In the genomic region with DNA sequence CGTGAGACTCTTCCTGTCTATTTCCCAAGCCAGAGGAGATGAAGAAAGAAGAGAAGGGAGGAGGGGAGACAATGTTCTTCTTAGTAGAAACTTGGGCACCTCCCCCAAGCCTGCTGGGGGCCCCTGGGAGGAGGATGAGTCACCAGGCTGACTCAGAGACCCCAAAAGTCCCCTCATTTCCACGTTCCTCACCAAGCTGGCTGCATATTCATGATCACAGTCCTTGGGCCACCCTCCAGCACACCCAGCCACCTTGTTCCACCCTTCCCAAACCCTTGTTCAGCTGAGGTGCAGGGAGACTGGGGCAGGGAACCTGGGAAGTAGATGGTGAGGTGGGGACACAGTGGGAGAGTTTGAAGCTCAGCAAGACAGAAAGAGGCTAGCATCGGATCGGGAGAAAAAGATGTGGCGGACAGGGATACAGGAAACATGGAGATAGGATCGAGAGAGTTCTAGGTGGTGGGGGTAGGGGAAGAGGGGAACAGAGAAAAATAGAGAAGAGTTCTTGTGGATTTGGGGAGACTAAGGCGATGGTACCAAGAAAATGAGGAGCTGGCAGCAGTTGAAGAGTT, we compare ENCODE assay signal across 8 cellular contexts. TPM values are rescaled to one million over a fixed set of nuclear protein-coding genes. Genes with fewer than 3 reads are reported as not detected.
DNase-seq lines count a peak whose midpoint lies in the region; ATAC-seq and TF ChIP-seq lines count a peak whose summit lies in the region.

No MANE protein-coding gene starts in this region.

- no peak overlapping the region for H4K8ac ChIP-seq in H9 (replicated peaks; ENCODE audit: insufficient read length, low read depth, low read length)

- peak overlapping the region; percentile 15 for H2AFZ ChIP-seq in H9 (ENCODE audit: low read length)

- no peak overlapping the region for H2BK12ac ChIP-seq in H9 (ENCODE audit: insufficient read length, low read depth, low read length)

- H3K4me1 Mint-ChIP-seq in H9 (peaks cover 15 to 17% of the 10 kb centered on the region in 2 experiments), neural crest cell (peaks cover 37% of the 10 kb centered on the region)

- H3K56ac ChIP-seq in H9 (ENCODE audit: insufficient read length, low read depth, low read length): no peak overlapping the region

- H3K23me2 ChIP-seq in H9 (ENCODE audit: insufficient read length, low read depth, low read length, poor library complexity, severe bottlenecking): peaks cover 18% of the 10 kb centered on the region

- H3K4me2 ChIP-seq in H9 (ENCODE audit: insufficient read depth, insufficient read length, low read length): peak overlapping the region; percentile 84

- H2BK15ac ChIP-seq in H9 (ENCODE audit: low read depth, low read length): no peak overlapping the region

- H3K4me3 Mint-ChIP-seq in H9 (peak overlapping the region; percentile 88 to 97), neural crest cell (peak overlapping the region; percentile 98)

- H2AK5ac ChIP-seq in H9 (ENCODE audit: insufficient read length, low read length): no peak overlapping the region

- no peak overlapping the region for H4K91ac ChIP-seq in H9 (ENCODE audit: insufficient read length, low read depth, low read length)

- ATAC-seq in HG03442 (IDR thresholded peaks at IDR 0.05; ENCODE audit: unreplicated experiment) (no peak), HG03139 (IDR thresholded peaks at IDR 0.05; ENCODE audit: unreplicated experiment) (no peak)

- TF ChIP-seq CTCF in H9 (conservative IDR thresholded peaks at IDR 0.05) (no peak), WI38 (IDR thresholded peaks at IDR 0.05; ENCODE audit: low read depth, low read length) (no peak), neural crest cell (conservative IDR thresholded peaks at IDR 0.05) (no peak)

- no peak overlapping the region for H2BK5ac ChIP-seq in H9 (ENCODE audit: insufficient read length, low read length)

- H3K4me3 ChIP-seq in WI38 (ENCODE audit: low read depth, low read length): peak overlapping the region; percentile 66
- peak overlapping the region; percentile 56 to 67 for H3K4me3 ChIP-seq in esophagus (ENCODE audit: low read depth in 1 of 2, low read length in 2 of 2)

- H3K14ac ChIP-seq in H9 (ENCODE audit: insufficient read depth, low read length): peak overlapping the region; percentile 23

- H3K9me3 ChIP-seq in H9 (ENCODE audit: control insufficient read depth, low read depth, low read length): no peaks in the 10 kb centered on the region
- H3K9me3 ChIP-seq in esophagus (ENCODE audit: control insufficient read depth in 2 of 2, insufficient read depth in 1 of 2, low read depth in 1 of 2, low read length in 1 of 2): no peaks in the 10 kb centered on the region

- no peak overlapping the region for H3T11ph ChIP-seq in H9 (ENCODE audit: low read length)

- no peak overlapping the region for H4K5ac ChIP-seq in H9 (ENCODE audit: insufficient read length, low read depth, low read length)

- H3K79me2 ChIP-seq in H9 (ENCODE audit: insufficient read depth, low read length): peaks cover 1% of the 10 kb centered on the region; the same call in 1 of the 2 replicates

- peak overlapping the region; percentile 23 to 97 (median 97); a peak in 6 of 7 replicates for H3K27ac Mint-ChIP-seq in H9
- peak overlapping the region; percentile 91 for H3K27ac Mint-ChIP-seq in neural crest cell (ENCODE audit: unreplicated experiment)

- H3K36me3 Mint-ChIP-seq in H9 (ENCODE audit: insufficient read depth in 1 of 3, low read depth in 3 of 3) (peaks cover 13 to 35% (median 27%) of the 10 kb centered on the region in 3 experiments; a peak in 6 of 7 replicates), neural crest cell (ENCODE audit: low read depth) (peaks cover 10% of the 10 kb centered on the region)

- H3K27me3 Mint-ChIP-seq in H9 (ENCODE audit: low read depth) (no peaks in the 10 kb centered on the region), neural crest cell (ENCODE audit: low read depth) (no peaks in the 10 kb centered on the region)

- DNase-seq in H9 (peak; percentile 42), neural crest cell (ENCODE audit: low read depth, low spot score) (no peak), SK-N-DZ (ENCODE audit: low spot score) (no peak), UCSD-AML1 (lab: John Stamatoyannopoulos, UW; ENCODE audit: unreplicated experiment) (no peak)

- no peaks in the 10 kb centered on the region for H4K20me1 ChIP-seq in H9 (ENCODE audit: control insufficient read depth, insufficient read depth, insufficient read length)

- no peak overlapping the region for H3K27ac ChIP-seq in H9 (ENCODE audit: insufficient read length, low read depth, low read length)
- H3K27ac ChIP-seq in esophagus (ENCODE audit: low read depth in 2 of 2, low read length in 1 of 2): peak overlapping the region; percentile 90 to 91

- H3K9me3 Mint-ChIP-seq in H9: no peaks in the 10 kb centered on the region; a peak in 1 of 5 replicates
- peaks cover 2% of the 10 kb centered on the region for H3K9me3 Mint-ChIP-seq in neural crest cell

- peak overlapping the region; percentile 80 for H3K9ac ChIP-seq in H9 (ENCODE audit: extremely low read depth, insufficient read length, low read length)

- peak overlapping the region; percentile 22 for H3K18ac ChIP-seq in H9 (ENCODE audit: insufficient read length, low read depth, low read length)

- no peak overlapping the region for H2BK20ac ChIP-seq in H9 (ENCODE audit: low read depth, low read length, poor library complexity, severe bottlenecking)

- H3K4ac ChIP-seq in H9 (ENCODE audit: low read depth, low read length): no peak overlapping the region

- no CpG with 5 or more reads among the region's 7 CpGs for WGBS in H9 (ENCODE audit: extremely low coverage, insufficient read length, low lambda C conversion rate)
- 12 to 13% methylated on average over 7 of the region's 7 CpGs for WGBS in esophagus, 2 donors

- H3K4me1 ChIP-seq in H9 (ENCODE audit: insufficient read depth, low read length): no peaks in the 10 kb centered on the region
- H3K4me1 ChIP-seq in esophagus (ENCODE audit: control insufficient read depth in 2 of 2, insufficient read depth in 2 of 2, low read length in 1 of 2): no peaks in the 10 kb centered on the region

- no peaks in the 10 kb centered on the region for H3K27me3 ChIP-seq in H9 (ENCODE audit: insufficient read depth, low read length)
- H3K27me3 ChIP-seq in esophagus (ENCODE audit: control insufficient read depth in 1 of 2, insufficient read depth in 2 of 2, low read length in 2 of 2): no peaks in the 10 kb centered on the region

- no peaks in the 10 kb centered on the region for H3K79me1 ChIP-seq in H9 (ENCODE audit: insufficient read depth, low read depth, low read length, poor library complexity, severe bottlenecking)

- H3K36me3 ChIP-seq in esophagus (ENCODE audit: control insufficient read depth in 2 of 2, insufficient read depth in 2 of 2, low read length in 1 of 2): peaks cover 0 to 5% of the 10 kb centered on the region in 2 donors

- no peak overlapping the region for H2BK120ac ChIP-seq in H9 (ENCODE audit: low read depth, low read length, poor library complexity, severe bottlenecking)

- no peak overlapping the region for H3K23ac ChIP-seq in H9 (ENCODE audit: insufficient read length, low read depth, low read length)

RNA-seq across cellular contexts. Expression of a gene that starts 0.7 kb away (rescaled TPM):
- total RNA-seq in H9 (2021) (122 and 130 TPM in 2 replicates), neural crest cell (90.9 and 91.5 TPM in 2 replicates)
- polyA plus RNA-seq in esophagus: 10 to 100 TPM; 83.2 to 89.5 TPM
- polyA plus RNA-seq in SK-N-DZ (2014; cell fraction: cytosol; rRNA removed): 10.9 and 17.7 TPM in 2 replicates
- 3.0 and 7.0 TPM in 2 replicates for polyA plus RNA-seq in SK-N-DZ (2014; cell fraction: nucleus; rRNA removed)

RNA-seq across cellular contexts. Expression of a gene that starts 5.1 kb away (rescaled TPM):
- total RNA-seq in H9 (2021) (2,196 and 2,321 TPM in 2 replicates), neural crest cell (1,806 and 2,076 TPM in 2 replicates)
- polyA plus RNA-seq in esophagus: 1,000 to 10,000 TPM; 5,298 to 9,661 TPM
- 7,313 and 7,766 TPM in 2 replicates for polyA plus RNA-seq in SK-N-DZ (2014; cell fraction: cytosol; rRNA removed)
- 5,705 and 6,414 TPM in 2 replicates for polyA plus RNA-seq in SK-N-DZ (2014; cell fraction: nucleus; rRNA removed)

RNA-seq across cellular contexts. Expression of a gene that starts 8.0 kb away (rescaled TPM):
- total RNA-seq in H9 (2021) (85.0 and 85.4 TPM in 2 replicates), neural crest cell (72.9 and 74.2 TPM in 2 replicates)
- 100 to 1,000 TPM in 1 of 2 donors, 10 to 100 TPM in 1; 79.1 to 134 TPM for polyA plus RNA-seq in esophagus
- polyA plus RNA-seq in SK-N-DZ (2014; cell fraction: cytosol; rRNA removed): 268 and 278 TPM in 2 replicates
- polyA plus RNA-seq in SK-N-DZ (2014; cell fraction: nucleus; rRNA removed): 282 and 326 TPM in 2 replicates

RNA-seq across cellular contexts. Expression of a gene that starts 17.7 kb away (rescaled TPM):
- total RNA-seq in H9 (2021) (27.6 and 27.7 TPM in 2 replicates), neural crest cell (18.2 and 20.0 TPM in 2 replicates)
- polyA plus RNA-seq in esophagus: 10 to 100 TPM in 1 of 2 donors, 1 to 10 TPM in 1; 9.4 to 10.0 TPM
- 138 and 168 TPM in 2 replicates for polyA plus RNA-seq in SK-N-DZ (2014; cell fraction: cytosol; rRNA removed)
- polyA plus RNA-seq in SK-N-DZ (2014; cell fraction: nucleus; rRNA removed): 421 and 425 TPM in 2 replicates

RNA-seq across cellular contexts. Expression of a gene that starts 22.1 kb away (rescaled TPM):
- total RNA-seq in H9 (2021): 161 and 170 TPM in 2 replicates
- 10 to 100 TPM; 29.0 to 51.2 TPM for polyA plus RNA-seq in esophagus
- total RNA-seq in neural crest cell: 107 and 113 TPM in 2 replicates
- polyA plus RNA-seq in SK-N-DZ (2014; cell fraction: cytosol; rRNA removed): 160 and 175 TPM in 2 replicates
- 91.7 and 108 TPM in 2 replicates for polyA plus RNA-seq in SK-N-DZ (2014; cell fraction: nucleus; rRNA removed)
